ENCODE assay signal across 8 cellular contexts in the genomic region with DNA sequence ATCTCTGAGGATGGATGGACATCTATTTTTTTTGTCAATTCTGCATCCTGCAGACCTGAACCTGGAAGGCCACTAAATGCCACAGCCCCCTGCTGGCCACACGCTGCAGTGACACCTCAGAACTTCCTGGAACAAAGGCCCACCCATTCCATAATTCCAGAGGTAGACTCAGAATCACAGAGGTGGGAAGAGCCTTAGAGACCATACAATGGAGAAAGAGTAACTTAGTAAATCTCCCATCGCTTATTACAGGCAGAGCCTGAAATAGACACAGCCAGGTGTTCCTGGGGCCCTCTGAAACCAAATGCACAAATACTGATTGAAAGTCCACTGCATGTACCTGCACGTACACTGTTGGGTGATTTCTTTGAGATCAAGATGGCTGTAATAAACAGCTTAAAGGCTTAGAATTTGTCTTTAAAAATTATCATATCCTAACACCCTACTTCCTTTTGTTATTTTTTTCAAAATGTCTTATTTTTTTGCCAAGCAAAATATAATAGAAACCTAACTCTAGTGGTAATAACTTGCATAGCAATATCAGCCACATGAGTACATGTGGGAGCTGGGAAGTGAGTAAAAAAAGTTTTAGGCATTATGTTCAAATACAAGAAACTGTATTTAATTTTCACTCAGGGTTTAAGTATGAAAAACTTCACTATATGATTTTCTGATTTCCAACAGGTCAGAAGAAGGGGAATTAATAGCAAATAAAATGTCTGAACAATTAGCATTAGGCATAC.
DNase-seq lines count a peak whose midpoint lies in the region; ATAC-seq, FAIRE-seq and TF ChIP-seq lines count a peak whose summit lies in the region.

No MANE protein-coding gene starts in this region.

- H2AFZ ChIP-seq in keratinocyte (ENCODE audit: control insufficient read depth, low read length): peak overlapping the region; percentile 76

- H3K4me1 ChIP-seq in keratinocyte (ENCODE audit: control insufficient read depth, extremely low read depth, insufficient read depth, low read length): peaks cover 25% of the 10 kb centered on the region

- H4K20me1 ChIP-seq in keratinocyte (ENCODE audit: control insufficient read depth, extremely low read depth, insufficient read depth, low read length): no peaks in the 10 kb centered on the region

- no peaks in the 10 kb centered on the region for H3K79me2 ChIP-seq in keratinocyte (ENCODE audit: control insufficient read depth, insufficient read depth, low read length)

- dilution Hi-C loops in keratinocyte (cut with MboI; ENCODE audit: extremely low pct_ligation_motif_present, low sequenced_read_pairs): no loop called here

- H3K27ac ChIP-seq in keratinocyte (ENCODE audit: control insufficient read depth, insufficient read depth, low read length): no peak overlapping the region

- TF ChIP-seq CTCF in astrocyte of the spinal cord (IDR thresholded peaks at IDR 0.05; ENCODE audit: low read depth, low read length) (peak; percentile 84), keratinocyte (optimal IDR thresholded peaks at IDR 0.05 in 1 of 3, IDR thresholded peaks at IDR 0.05 in 1 of 3, conservative IDR thresholded peaks at IDR 0.05 in 1 of 3; ENCODE audit: extremely low read depth in 1 of 3, insufficient read depth in 2 of 3, low read length in 3 of 3) (peak; percentile 79 to 87 (median 86))

- H3K27me3 ChIP-seq in keratinocyte (ENCODE audit: control insufficient read depth, extremely low read depth, insufficient read depth, low read length): no peaks in the 10 kb centered on the region

- ATAC-seq in GM21381 (IDR thresholded peaks at IDR 0.05; ENCODE audit: unreplicated experiment): peak; percentile 82
- no peak for ATAC-seq in GM19467 (IDR thresholded peaks at IDR 0.05; ENCODE audit: unreplicated experiment)

- no peak overlapping the region for H3K9ac ChIP-seq in keratinocyte (ENCODE audit: control insufficient read depth, extremely low read depth, insufficient read depth, low read length)

- H3K4me3 ChIP-seq in astrocyte of the spinal cord (ENCODE audit: low read depth, low read length) (no peak overlapping the region), keratinocyte (ENCODE audit: control insufficient read depth in 2 of 3, extremely low read depth in 1 of 3, insufficient read depth in 2 of 3, low read depth in 1 of 3, low read length in 3 of 3) (no peak overlapping the region)

- FAIRE-seq in G401.6 (lab: Jason Lieb, UNC): peak; percentile 63
- FAIRE-seq in keratinocyte (lab: Jason Lieb, UNC): peak; percentile 34

- no peaks in the 10 kb centered on the region for H3K9me3 ChIP-seq in keratinocyte (ENCODE audit: control insufficient read depth, low read depth, low read length)

- in situ Hi-C loops in astrocyte of the spinal cord (cut with HindIII; ENCODE audit: low sequenced_read_pairs): no loop called here

- H3K4me2 ChIP-seq in keratinocyte (ENCODE audit: control insufficient read depth, extremely low read depth, insufficient read depth, low read depth, low read length): no peak overlapping the region

- DNase-seq in HK-2 (ENCODE audit: unreplicated experiment) (peak; percentile 25), SKM-1 treated with dmso at 0.1 percent for 144 hours (lab: John Stamatoyannopoulos, UW; ENCODE audit: unreplicated experiment) (peak; percentile 35), astrocyte of the spinal cord (ENCODE audit: low read depth, low spot score) (peak; percentile 49), keratinocyte (ENCODE audit: low read depth, low spot score) (no peak)
- DNase-seq in stimulated activated CD8-positive, alpha-beta memory T cell treated with anti-CD3 and anti-CD28 coated beads, Interleukin-15, amount 100 ng/mL, for 24 hours (ENCODE audit: low read depth): peak; percentile 12

- no peaks in the 10 kb centered on the region for H3K36me3 ChIP-seq in keratinocyte (ENCODE audit: control insufficient read depth in 2 of 2, extremely low read depth in 1 of 2, insufficient read depth in 2 of 2, low read length in 2 of 2)

- H3K9me1 ChIP-seq in keratinocyte (ENCODE audit: control insufficient read depth, extremely low read depth, insufficient read depth, low read length): no peaks in the 10 kb centered on the region
